ENCODE assay signal across 1 cellular context in the genomic region with DNA sequence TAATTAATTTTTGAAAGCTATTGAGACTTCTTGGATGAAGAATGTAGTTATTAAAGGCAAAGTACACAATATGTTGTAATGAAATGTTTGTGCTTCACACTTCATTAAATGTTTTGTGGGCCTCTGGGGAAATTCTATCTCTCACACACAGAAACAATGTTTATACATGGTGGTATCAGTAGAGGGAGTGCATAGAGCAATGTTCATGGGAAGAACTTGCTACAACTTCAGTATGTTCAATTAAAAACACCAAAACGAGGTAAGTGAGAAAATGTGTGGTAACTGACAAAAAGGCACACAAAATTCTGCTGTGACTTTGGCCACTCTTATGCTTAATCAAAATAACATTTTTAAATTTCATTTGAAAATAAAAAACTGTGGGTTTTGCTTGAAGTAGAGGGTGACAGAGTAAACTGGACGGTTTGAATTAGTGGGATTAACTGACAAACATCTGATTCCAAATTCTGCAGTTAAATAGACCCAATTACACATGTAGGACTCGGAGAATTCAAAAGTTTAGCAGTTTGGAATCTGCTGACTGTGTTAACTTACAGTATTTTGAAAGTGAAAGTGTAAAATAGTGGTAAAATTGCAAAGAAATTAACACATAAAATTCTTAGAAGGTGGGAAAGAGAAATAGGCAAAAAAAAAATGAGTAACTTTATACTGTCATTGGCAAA.
TF ChIP-seq lines count a peak whose summit lies in the region.

No MANE protein-coding gene starts in this region.

TF ChIP-seq in SK-N-SH treated with all-trans-retinoic acid at 6 μM for 48 hours, 23 proteins besides CTCF, POLR2A, EP300 and RAD21 (continued from another document):
- TF ChIP-seq TCF4 (CRISPR knock-in tag; IDR thresholded peaks at IDR 0.05; ENCODE audit: borderline replicate concordance) = no peak
- TF ChIP-seq ARNTL (CRISPR knock-in tag; IDR thresholded peaks at IDR 0.05; ENCODE audit: borderline replicate concordance, low read depth) = no peak
- no peak for TF ChIP-seq ZC3H10 (CRISPR knock-in tag; IDR thresholded peaks at IDR 0.05)
- no peak for TF ChIP-seq ZNF70 (CRISPR knock-in tag; IDR thresholded peaks at IDR 0.05)
